Comparison of ENCODE assay signal across 19 cellular contexts in genomic region chr5:32098806-32099435, GRCh38.
DNase-seq lines count a peak whose midpoint lies in the region; ATAC-seq and TF ChIP-seq lines count a peak whose summit lies in the region.
"Had no signal": no experiment of that assay in that cellular context is flagged by ENCODE, and none has a peak within 500 bp of the region (broad histone marks: within the 10 kb centered on the region; RNA-seq: fewer than 3 reads in every experiment).

No MANE protein-coding gene starts in this region.

- peaks cover 32% of the 10 kb centered on the region for H3K36me3 Mint-ChIP-seq in chondrocyte (ENCODE audit: low read depth)

- ATAC-seq in left lobe of liver (peak; percentile 40), gastrocnemius medialis (no peak), HG02885 (IDR thresholded peaks at IDR 0.05; ENCODE audit: poor library complexity, unreplicated experiment) (no peak)
- ATAC-seq: naive thymus-derived CD4-positive, alpha-beta T cell; stimulated activated naive CD8-positive, alpha-beta T cell treated with anti-CD3 and anti-CD28 coated beads, Interleukin-15, amount 100 ng/mL, for 72 hours had no signal

- no peaks in the 10 kb centered on the region for H3K27me3 Mint-ChIP-seq in chondrocyte (ENCODE audit: low read depth)
- H3K27me3 Mint-ChIP-seq: activated CD4-positive, alpha-beta T cell treated with anti-CD3 and anti-CD28 coated beads, Interleukin-2, amount 10 ng/mL, durations not matched to agents 24 days and 14 days; naive thymus-derived CD4-positive, alpha-beta T cell; stimulated activated naive CD8-positive, alpha-beta T cell treated with anti-CD3 and anti-CD28 coated beads, Interleukin-15, amount 100 ng/mL, for 72 hours had no signal

- peak; percentile 25 for DNase-seq in NCI-H524 treated with DMSO at 0.1 percent for 48 hours (lab: John Stamatoyannopoulos, UW)
- DNase-seq in chondrocyte (ENCODE audit: low spot score) = no peak
- DNase-seq in left lobe of liver (ENCODE audit: low spot score) = no peak
- no peak for DNase-seq in gastrocnemius medialis
- DNase-seq in ACHN = no peak
- DNase-seq in hippocampal formation (lab: John Stamatoyannopoulos, UW) = no peak
- DNase-seq in NCI-H1092 treated with DMSO at 0.1 percent for 48 hours (lab: John Stamatoyannopoulos, UW) = no peak
- DNase-seq: activated CD4-positive, alpha-beta T cell treated with anti-CD3 and anti-CD28 coated beads, Interleukin-2, amount 10 ng/mL, durations not matched to agents 24 days and 14 days; activated naive CD4-positive, alpha-beta T cell treated with anti-CD3 and anti-CD28 coated beads, Interleukin-2, amount 50 U/mL, for 16 hours; effector CD8-positive, alpha-beta T cell; HCEC 1CT; naive thymus-derived CD4-positive, alpha-beta T cell; NCI-H1417 treated with DMSO at 0.1 percent for 48 hours; NCI-H2171 treated with DMSO at 0.1 percent for 48 hours; Peyer's patch; stimulated activated naive CD8-positive, alpha-beta T cell treated with anti-CD3 and anti-CD28 coated beads, Interleukin-15, amount 100 ng/mL, for 72 hours had no signal

- peak overlapping the region in 3 of 4 donors; percentile 19 to 53 (median 52) for H3K27ac ChIP-seq in gastrocnemius medialis
- H3K27ac ChIP-seq: KMS-11, prostate gland had no signal

- in situ Hi-C loops in gastrocnemius medialis (cut with MboI; ENCODE audit: low sequenced_read_pairs in 4 of 4) = loop anchor here in 3 of 4 donors (10.0 to 25.0 kb wide), 3 partner anchors 274 to 514 kb away; no protein-coding TSS in a partner anchor
- in situ Hi-C loops in ACHN (cut with HindIII; ENCODE audit: low pct_ligation_motif_present, low pct_unique_long_range_greater_than_20kb, low sequenced_read_pairs) = no loop called here

- no peak overlapping the region for H3K4me3 Mint-ChIP-seq in chondrocyte (ENCODE audit: unreplicated experiment)
- H3K4me3 Mint-ChIP-seq: activated CD4-positive, alpha-beta T cell treated with anti-CD3 and anti-CD28 coated beads, Interleukin-2, amount 10 ng/mL, durations not matched to agents 24 days and 14 days; naive thymus-derived CD4-positive, alpha-beta T cell; stimulated activated naive CD8-positive, alpha-beta T cell treated with anti-CD3 and anti-CD28 coated beads, Interleukin-15, amount 100 ng/mL, for 72 hours had no signal

- no peak for TF ChIP-seq POLR2A in gastrocnemius medialis (IDR thresholded peaks at IDR 0.05)

- intact Hi-C loops in gastrocnemius medialis (cut with DNase I; ENCODE audit: low total_unique reads) = no loop called here

- H3K4me1 ChIP-seq in gastrocnemius medialis = peaks cover 5 to 14% of the 10 kb centered on the region in 2 donors
- H3K4me1 ChIP-seq: prostate gland had no signal

- H3K4me3 ChIP-seq in gastrocnemius medialis = no peak overlapping the region
- H3K4me3 ChIP-seq: Peyer's patch, prostate gland had no signal

- peaks cover 0 to 31% of the 10 kb centered on the region in 2 donors for H3K36me3 ChIP-seq in gastrocnemius medialis

- H3K4me1 Mint-ChIP-seq in chondrocyte (ENCODE audit: low read depth) = peaks cover 33% of the 10 kb centered on the region
- H3K4me1 Mint-ChIP-seq: activated CD4-positive, alpha-beta T cell treated with anti-CD3 and anti-CD28 coated beads, Interleukin-2, amount 10 ng/mL, durations not matched to agents 24 days and 14 days; naive thymus-derived CD4-positive, alpha-beta T cell; stimulated activated naive CD8-positive, alpha-beta T cell treated with anti-CD3 and anti-CD28 coated beads, Interleukin-15, amount 100 ng/mL, for 72 hours had no signal

- H3K9me3 Mint-ChIP-seq in chondrocyte (ENCODE audit: low read depth) = no peaks in the 10 kb centered on the region
- H3K9me3 Mint-ChIP-seq: activated CD4-positive, alpha-beta T cell treated with anti-CD3 and anti-CD28 coated beads, Interleukin-2, amount 10 ng/mL, durations not matched to agents 24 days and 14 days; naive thymus-derived CD4-positive, alpha-beta T cell; stimulated activated naive CD8-positive, alpha-beta T cell treated with anti-CD3 and anti-CD28 coated beads, Interleukin-15, amount 100 ng/mL, for 72 hours had no signal

- TF ChIP-seq CTCF in chondrocyte (IDR thresholded peaks at IDR 0.05) (no peak), gastrocnemius medialis (IDR thresholded peaks at IDR 0.05 in 4 of 5, conservative IDR thresholded peaks at IDR 0.05 in 1 of 5) (no peak)

- no peaks in the 10 kb centered on the region for H3K9me3 ChIP-seq in gastrocnemius medialis
- H3K9me3 ChIP-seq: Peyer's patch, prostate gland had no signal

- peak overlapping the region; percentile 37 for H3K27ac Mint-ChIP-seq in chondrocyte (ENCODE audit: unreplicated experiment)
- H3K27ac Mint-ChIP-seq: activated CD4-positive, alpha-beta T cell treated with anti-CD3 and anti-CD28 coated beads, Interleukin-2, amount 10 ng/mL, durations not matched to agents 24 days and 14 days had no signal

- H3K27me3 ChIP-seq in gastrocnemius medialis = no peaks in the 10 kb centered on the region
- H3K27me3 ChIP-seq: Peyer's patch had no signal
